10 cellular contexts compared by ENCODE assay signal in the genomic region with DNA sequence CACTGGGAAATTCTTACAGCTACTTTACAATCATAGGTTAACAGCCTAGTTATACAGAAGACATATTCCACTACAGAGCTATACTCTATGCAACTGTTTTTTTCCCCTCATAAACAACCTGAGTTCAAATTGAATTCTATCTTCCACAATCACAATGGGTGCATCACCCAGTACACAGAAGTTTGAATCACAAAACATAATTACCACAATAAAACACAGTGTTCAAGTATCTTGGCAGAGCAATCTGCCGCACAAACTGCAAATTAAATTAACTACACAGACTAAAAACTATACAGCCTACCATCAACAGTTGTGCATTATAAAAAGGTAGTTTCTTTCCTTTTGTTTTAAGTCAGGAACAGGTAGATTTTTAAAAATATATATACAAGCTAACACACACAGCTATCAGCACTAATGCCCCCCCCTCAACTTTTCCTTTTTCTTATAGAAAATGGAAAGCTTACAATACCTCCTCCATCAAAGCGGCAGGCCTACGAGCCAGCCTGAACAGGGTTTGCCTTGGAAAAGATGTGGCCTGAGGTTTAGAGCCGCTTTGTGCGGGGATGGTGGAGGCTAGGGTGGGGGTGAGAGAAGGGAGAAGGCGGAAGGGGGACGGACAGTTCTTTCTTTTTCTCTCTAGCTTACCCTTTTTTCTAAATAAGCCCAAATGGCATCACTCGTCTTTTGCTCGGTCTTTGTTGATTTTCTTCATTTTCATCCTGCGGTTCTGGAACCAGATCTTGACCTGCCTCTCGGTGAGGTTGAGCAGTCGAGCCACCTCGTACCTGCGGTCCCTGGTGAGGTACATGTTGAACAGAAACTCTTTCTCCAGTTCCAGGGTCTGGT. TPM values are rescaled to one million over a fixed set of nuclear protein-coding genes. Genes with fewer than 3 reads are reported as not detected.
DNase-seq lines count a peak whose midpoint lies in the region; ATAC-seq, FAIRE-seq and TF ChIP-seq lines count a peak whose summit lies in the region.
"Had no signal": no experiment of that assay in that cellular context is flagged by ENCODE, and none has a peak within 500 bp of the region (broad histone marks: within the 10 kb centered on the region; RNA-seq: fewer than 3 reads in every experiment).

No MANE protein-coding gene starts in this region.

- H3K9me3 Mint-ChIP-seq in activated T-cell treated with anti-CD3 and anti-CD28 coated beads, Interleukin-2, amount 50 U/mL, for 24 hours = no peaks in the 10 kb centered on the region

- H3K27ac Mint-ChIP-seq in activated T-cell treated with anti-CD3 and anti-CD28 coated beads, Interleukin-2, amount 50 U/mL, for 24 hours = no peak overlapping the region
- H3K27ac Mint-ChIP-seq in T-helper 17 cell = peak overlapping the region; percentile 86

- ATAC-seq in T-helper 17 cell (no peak), HG02885 (IDR thresholded peaks at IDR 0.05; ENCODE audit: poor library complexity, unreplicated experiment) (no peak)

- no peak for TF ChIP-seq POLR2A in tibial nerve (IDR thresholded peaks at IDR 0.05)

- FAIRE-seq in frontal cortex (lab: Jason Lieb, UNC) = no peak
- FAIRE-seq: islet of Langerhans had no signal

- no peaks in the 10 kb centered on the region for H3K36me3 Mint-ChIP-seq in activated T-cell treated with anti-CD3 and anti-CD28 coated beads, Interleukin-2, amount 50 U/mL, for 24 hours (ENCODE audit: low read depth)
- peaks cover 5% of the 10 kb centered on the region for H3K36me3 Mint-ChIP-seq in T-helper 17 cell (ENCODE audit: low read depth)

- H3K36me3 ChIP-seq in mesodermal cell (ENCODE audit: control insufficient read depth, insufficient read depth, low read length) (no peaks in the 10 kb centered on the region), tibial nerve (no peaks in the 10 kb centered on the region)

- H3K4me3 ChIP-seq in mesodermal cell (ENCODE audit: extremely low read depth, insufficient read depth, low read length, poor library complexity, severe bottlenecking) (peak overlapping the region; percentile 24), tibial nerve (peak overlapping the region; percentile 47 to 74 (median 53))

- H3K4me1 ChIP-seq in mesodermal cell (ENCODE audit: control insufficient read depth, insufficient read depth, low read length, poor library complexity, severe bottlenecking) (peaks cover 7% of the 10 kb centered on the region), tibial nerve (peaks cover 0 to 72% (median 16%) of the 10 kb centered on the region in 4 donors)

- H3K4me3 Mint-ChIP-seq in activated T-cell treated with anti-CD3 and anti-CD28 coated beads, Interleukin-2, amount 50 U/mL, for 24 hours = no peak overlapping the region
- H3K4me3 Mint-ChIP-seq in T-helper 17 cell = no peak overlapping the region

- DNase-seq in activated T-cell treated with anti-CD3 and anti-CD28 coated beads, Interleukin-2, amount 50 U/mL, for 24 hours = peak; percentile 30
- DNase-seq in activated T-cell treated with anti-CD3 and anti-CD28 coated beads for 4 hours = no peak
- no peak for DNase-seq in T-helper 17 cell
- peak in 1 of 2 donors; percentile 10 for DNase-seq in tibial nerve (ENCODE audit: low spot score in 2 of 2)
- no peak for DNase-seq in activated CD4-positive, CD25-positive, alpha-beta regulatory T cell treated with anti-CD3 and anti-CD28 coated beads, Interleukin-2, amount 50 U/mL, for 72 hours
- DNase-seq in frontal cortex (ENCODE audit: low spot score in 2 of 2) = no peak
- DNase-seq: NCI-H748 treated with DMSO at 0.1 percent for 48 hours had no signal

- H3K27me3 ChIP-seq in tibial nerve = peaks cover 0 to 91% of the 10 kb centered on the region in 2 donors

- H3K27me3 Mint-ChIP-seq in activated T-cell treated with anti-CD3 and anti-CD28 coated beads, Interleukin-2, amount 50 U/mL, for 24 hours = peaks cover 89% of the 10 kb centered on the region
- peaks cover 79% of the 10 kb centered on the region for H3K27me3 Mint-ChIP-seq in T-helper 17 cell

- H3K4me1 Mint-ChIP-seq in activated T-cell treated with anti-CD3 and anti-CD28 coated beads, Interleukin-2, amount 50 U/mL, for 24 hours (ENCODE audit: low read depth) = peaks cover 36% of the 10 kb centered on the region
- H3K4me1 Mint-ChIP-seq in T-helper 17 cell = peaks cover 17% of the 10 kb centered on the region

- 18 to 21% methylated on average over 7 of the region's 14 CpGs for WGBS in mesodermal cell (ENCODE audit: insufficient coverage in 2 of 2), 2 experiments
- WGBS in tibial nerve, 2 donors = 61% methylated on average over 14 of the region's 14 CpGs

- TF ChIP-seq EP300 in tibial nerve (IDR thresholded peaks at IDR 0.05) = no peak

- H3K27ac ChIP-seq in mesodermal cell (ENCODE audit: low read depth, low read length, severe bottlenecking) = no peak overlapping the region
- H3K27ac ChIP-seq in tibial nerve = peak overlapping the region in 3 of 4 donors; percentile 71 to 88 (median 87)

- H3K9me3 ChIP-seq in T-helper 17 cell (ENCODE audit: control insufficient read depth, low read length, poor library complexity, severe bottlenecking) = no peaks in the 10 kb centered on the region
- no peaks in the 10 kb centered on the region for H3K9me3 ChIP-seq in mesodermal cell (ENCODE audit: control insufficient read depth, low read length)
- no peaks in the 10 kb centered on the region for H3K9me3 ChIP-seq in tibial nerve

- no peak for TF ChIP-seq CTCF in tibial nerve (IDR thresholded peaks at IDR 0.05)

RNA-seq across cellular contexts. Expression of a gene that starts 2.2 kb away (rescaled TPM):
- total RNA-seq in T-helper 17 cell = not detected
- polyA plus RNA-seq in mesodermal cell (2013, experiment 1 of 2) = 11.6 TPM
- 11.2 TPM for polyA plus RNA-seq in mesodermal cell (2013, experiment 2 of 2)
- 10 to 100 TPM; 10.5 to 13.8 (median 12.7) TPM for total RNA-seq in tibial nerve
- not detected for total RNA-seq in frontal cortex

RNA-seq across cellular contexts. Expression of a gene that starts 6.7 kb away (rescaled TPM):
- total RNA-seq in T-helper 17 cell (not detected), tibial nerve (10 to 100 TPM in 2 of 4 donors, 1 to 10 TPM in 2; 8.7 to 16.9 (median 11.3) TPM), frontal cortex (not detected)
- 2.8 TPM for polyA plus RNA-seq in mesodermal cell (2013, experiment 1 of 2)
- polyA plus RNA-seq in mesodermal cell (2013, experiment 2 of 2) = 3.2 TPM

RNA-seq across cellular contexts. Expression of a gene that starts 10.8 kb away (rescaled TPM):
- total RNA-seq in T-helper 17 cell = not detected
- polyA plus RNA-seq in mesodermal cell (2013, experiment 1 of 2) = 7.0 TPM
- polyA plus RNA-seq in mesodermal cell (2013, experiment 2 of 2) = 5.9 TPM
- 10 to 100 TPM in 1 of 4 donors, 1 to 10 TPM in 3; 7.0 to 18.8 (median 8.7) TPM for total RNA-seq in tibial nerve
- total RNA-seq in frontal cortex = not detected

RNA-seq across cellular contexts. Expression of a gene that starts 11.0 kb away (rescaled TPM):
- total RNA-seq in T-helper 17 cell (not detected), tibial nerve (10 to 100 TPM; 19.0 to 34.1 (median 24.9) TPM), frontal cortex (not detected)
- 5.6 TPM for polyA plus RNA-seq in mesodermal cell (2013, experiment 1 of 2)
- polyA plus RNA-seq in mesodermal cell (2013, experiment 2 of 2) = 6.2 TPM

RNA-seq across cellular contexts. Expression of a gene that starts 15.6 kb away (rescaled TPM):
- total RNA-seq in T-helper 17 cell (not detected), tibial nerve (10 to 100 TPM; 11.1 to 30.9 (median 18.7) TPM), frontal cortex (not detected)
- polyA plus RNA-seq in mesodermal cell (2013, experiment 1 of 2) = 4.2 TPM
- 2.2 TPM for polyA plus RNA-seq in mesodermal cell (2013, experiment 2 of 2)

Comparison
In these comparisons a context has a peak if more than half of its experiments do, and no peak if none do; other contexts are left out.
1. RNA of a gene that starts 2.2 kb away (total RNA-seq): 10.5 to 13.8 TPM in tibial nerve; not detected in T-helper 17 cell and not detected in frontal cortex (single experiment); every median in the first group is over 4 times any median in the second.